Comparison of ENCODE assay signal across 1 cellular context in the genomic region with DNA sequence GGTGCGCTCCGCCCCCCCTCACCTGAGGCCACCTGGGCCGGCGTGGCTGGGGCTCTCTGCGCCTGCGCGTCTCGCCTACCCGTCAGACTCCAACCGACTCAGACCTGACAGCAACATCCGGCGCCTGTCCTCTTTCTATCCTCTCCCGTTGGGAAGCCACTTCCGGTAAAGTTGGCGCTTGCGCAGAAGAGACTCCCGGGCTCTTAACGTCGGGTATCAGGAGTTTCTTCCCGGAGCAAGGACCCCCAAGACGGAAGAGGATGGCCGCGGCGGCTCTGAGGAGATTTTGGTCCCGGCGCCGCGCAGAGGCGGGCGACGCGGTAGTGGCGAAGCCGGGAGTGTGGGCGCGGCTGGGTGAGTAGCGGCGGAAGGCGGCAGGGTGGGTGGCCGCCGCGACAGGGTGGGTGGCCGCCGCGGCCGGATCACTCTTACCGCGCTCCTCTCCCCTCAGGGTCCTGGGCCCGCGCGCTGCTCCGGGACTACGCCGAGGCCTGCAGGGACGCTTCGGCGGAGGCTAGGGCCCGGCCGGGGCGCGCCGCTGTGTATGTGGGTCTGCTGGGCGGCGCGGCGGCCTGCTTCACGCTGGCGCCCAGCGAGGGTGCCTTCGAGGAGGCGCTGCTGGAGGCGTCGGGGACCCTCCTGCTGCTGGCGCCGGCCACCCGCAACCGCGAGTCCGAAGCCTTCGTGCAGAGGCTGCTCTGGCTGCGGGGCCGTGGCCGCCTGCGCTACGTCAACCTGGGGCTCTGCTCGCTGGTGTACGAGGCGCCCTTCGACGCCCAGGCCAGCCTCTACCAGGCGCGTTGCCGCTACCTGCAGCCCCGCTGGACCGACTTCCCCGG.
TF ChIP-seq lines count a peak whose summit lies in the region.

A gene (plus strand): TSS at position 249 of the 839 bp plus-strand sequence. CDS start 12 bp downstream, at position 261.
A gene (minus strand): TSS at position 77 of the 839 bp plus-strand sequence. CDS start 229 bp downstream, outside the sequence.

TF ChIP-seq in HepG2, 621 proteins besides CTCF, POLR2A, EP300 and RAD21 (continued from another document and continues in another):
- TF ChIP-seq, protein P1, sequence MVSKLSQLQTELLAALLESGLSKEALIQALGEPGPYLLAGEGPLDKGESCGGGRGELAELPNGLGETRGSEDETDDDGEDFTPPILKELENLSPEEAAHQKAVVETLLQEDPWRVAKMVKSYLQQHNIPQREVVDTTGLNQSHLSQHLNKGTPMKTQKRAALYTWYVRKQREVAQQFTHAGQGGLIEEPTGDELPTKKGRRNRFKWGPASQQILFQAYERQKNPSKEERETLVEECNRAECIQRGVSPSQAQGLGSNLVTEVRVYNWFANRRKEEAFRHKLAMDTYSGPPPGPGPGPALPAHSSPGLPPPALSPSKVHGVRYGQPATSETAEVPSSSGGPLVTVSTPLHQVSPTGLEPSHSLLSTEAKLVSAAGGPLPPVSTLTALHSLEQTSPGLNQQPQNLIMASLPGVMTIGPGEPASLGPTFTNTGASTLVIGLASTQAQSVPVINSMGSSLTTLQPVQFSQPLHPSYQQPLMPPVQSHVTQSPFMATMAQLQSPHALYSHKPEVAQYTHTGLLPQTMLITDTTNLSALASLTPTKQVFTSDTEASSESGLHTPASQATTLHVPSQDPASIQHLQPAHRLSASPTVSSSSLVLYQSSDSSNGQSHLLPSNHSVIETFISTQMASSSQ (IDR thresholded peaks at IDR 0.05; ENCODE audit: low read depth) = no peak
- TF ChIP-seq, protein P1 (CRISPR knock-in tag; IDR thresholded peaks at IDR 0.05; ENCODE audit: borderline replicate concordance) = peak; percentile 45; the same call in 1 of the 2 replicates
- TF ChIP-seq HOXA7 (CRISPR knock-in tag; IDR thresholded peaks at IDR 0.05) = no peak
- peak; percentile 44; the same call in 1 of the 2 replicates for TF ChIP-seq ZNF749 (CRISPR knock-in tag; IDR thresholded peaks at IDR 0.05; ENCODE audit: borderline replicate concordance)
- no peak for TF ChIP-seq NFIB (CRISPR knock-in tag; IDR thresholded peaks at IDR 0.05; ENCODE audit: borderline replicate concordance)
- 0 out of 2 replicates have a peak, but pooled peaks have one; percentile 23 for TF ChIP-seq ZBTB3 (CRISPR knock-in tag; IDR thresholded peaks at IDR 0.05; ENCODE audit: borderline replicate concordance, low read depth)
- TF ChIP-seq ARNTL (CRISPR knock-in tag; IDR thresholded peaks at IDR 0.05) = no peak
- TF ChIP-seq ZKSCAN8 (CRISPR knock-in tag; IDR thresholded peaks at IDR 0.05; ENCODE audit: borderline replicate concordance) = peak; percentile 69; the same call in 1 of the 2 replicates
- TF ChIP-seq IRX3 (CRISPR knock-in tag; IDR thresholded peaks at IDR 0.05; ENCODE audit: borderline replicate concordance, low read depth) = peak; percentile 41; the same call in 1 of the 2 replicates
- TF ChIP-seq, protein P2, sequence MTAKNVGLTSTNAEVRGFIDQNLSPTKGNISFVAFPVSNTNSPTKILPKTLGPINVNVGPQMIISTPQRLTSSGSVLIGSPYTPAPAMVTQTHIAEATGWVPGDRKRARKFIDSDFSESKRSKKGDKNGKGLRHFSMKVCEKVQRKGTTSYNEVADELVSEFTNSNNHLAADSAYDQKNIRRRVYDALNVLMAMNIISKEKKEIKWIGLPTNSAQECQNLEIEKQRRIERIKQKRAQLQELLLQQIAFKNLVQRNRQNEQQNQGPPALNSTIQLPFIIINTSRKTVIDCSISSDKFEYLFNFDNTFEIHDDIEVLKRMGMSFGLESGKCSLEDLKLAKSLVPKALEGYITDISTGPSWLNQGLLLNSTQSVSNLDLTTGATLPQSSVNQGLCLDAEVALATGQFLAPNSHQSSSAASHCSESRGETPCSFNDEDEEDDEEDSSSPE (CRISPR knock-in tag; IDR thresholded peaks at IDR 0.05) = peak; percentile 61
- TF ChIP-seq ZNF75D (CRISPR knock-in tag; IDR thresholded peaks at IDR 0.05; ENCODE audit: borderline replicate concordance) = no peak
- TF ChIP-seq, protein P3, sequence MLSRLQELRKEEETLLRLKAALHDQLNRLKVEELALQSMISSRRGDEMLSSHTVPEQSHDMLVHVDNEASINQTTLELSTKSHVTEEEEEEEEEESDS (CRISPR knock-in tag; IDR thresholded peaks at IDR 0.05; ENCODE audit: borderline replicate concordance) = no peak
- 0 out of 2 replicates have a peak, but pooled peaks have one; percentile 36 for TF ChIP-seq ZNF83 (CRISPR knock-in tag; IDR thresholded peaks at IDR 0.05; ENCODE audit: borderline replicate concordance)
- TF ChIP-seq CENPT (CRISPR knock-in tag; IDR thresholded peaks at IDR 0.05; ENCODE audit: low read depth) = no peak
- TF ChIP-seq ARNT (IDR thresholded peaks at IDR 0.05) = no peak
- TF ChIP-seq ZNF343 (CRISPR knock-in tag; IDR thresholded peaks at IDR 0.05) = peak; percentile 88
- TF ChIP-seq TCF7L2 (IDR thresholded peaks at IDR 0.05; ENCODE audit: low read depth, low read length) = no peak
- TF ChIP-seq ZNF790 (CRISPR knock-in tag; IDR thresholded peaks at IDR 0.05; ENCODE audit: borderline replicate concordance) = no peak
- TF ChIP-seq, protein P4, sequence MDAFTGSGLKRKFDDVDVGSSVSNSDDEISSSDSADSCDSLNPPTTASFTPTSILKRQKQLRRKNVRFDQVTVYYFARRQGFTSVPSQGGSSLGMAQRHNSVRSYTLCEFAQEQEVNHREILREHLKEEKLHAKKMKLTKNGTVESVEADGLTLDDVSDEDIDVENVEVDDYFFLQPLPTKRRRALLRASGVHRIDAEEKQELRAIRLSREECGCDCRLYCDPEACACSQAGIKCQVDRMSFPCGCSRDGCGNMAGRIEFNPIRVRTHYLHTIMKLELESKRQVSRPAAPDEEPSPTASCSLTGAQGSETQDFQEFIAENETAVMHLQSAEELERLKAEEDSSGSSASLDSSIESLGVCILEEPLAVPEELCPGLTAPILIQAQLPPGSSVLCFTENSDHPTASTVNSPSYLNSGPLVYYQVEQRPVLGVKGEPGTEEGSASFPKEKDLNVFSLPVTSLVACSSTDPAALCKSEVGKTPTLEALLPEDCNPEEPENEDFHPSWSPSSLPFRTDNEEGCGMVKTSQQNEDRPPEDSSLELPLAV (CRISPR knock-in tag; conservative IDR thresholded peaks at IDR 0.05; ENCODE audit: low read depth) = no peak
- TF ChIP-seq, protein P5, sequence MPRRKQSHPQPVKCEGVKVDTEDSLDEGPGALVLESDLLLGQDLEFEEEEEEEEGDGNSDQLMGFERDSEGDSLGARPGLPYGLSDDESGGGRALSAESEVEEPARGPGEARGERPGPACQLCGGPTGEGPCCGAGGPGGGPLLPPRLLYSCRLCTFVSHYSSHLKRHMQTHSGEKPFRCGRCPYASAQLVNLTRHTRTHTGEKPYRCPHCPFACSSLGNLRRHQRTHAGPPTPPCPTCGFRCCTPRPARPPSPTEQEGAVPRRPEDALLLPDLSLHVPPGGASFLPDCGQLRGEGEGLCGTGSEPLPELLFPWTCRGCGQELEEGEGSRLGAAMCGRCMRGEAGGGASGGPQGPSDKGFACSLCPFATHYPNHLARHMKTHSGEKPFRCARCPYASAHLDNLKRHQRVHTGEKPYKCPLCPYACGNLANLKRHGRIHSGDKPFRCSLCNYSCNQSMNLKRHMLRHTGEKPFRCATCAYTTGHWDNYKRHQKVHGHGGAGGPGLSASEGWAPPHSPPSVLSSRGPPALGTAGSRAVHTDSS (CRISPR knock-in tag; conservative IDR thresholded peaks at IDR 0.05) = no peak
- TF ChIP-seq, protein P6, sequence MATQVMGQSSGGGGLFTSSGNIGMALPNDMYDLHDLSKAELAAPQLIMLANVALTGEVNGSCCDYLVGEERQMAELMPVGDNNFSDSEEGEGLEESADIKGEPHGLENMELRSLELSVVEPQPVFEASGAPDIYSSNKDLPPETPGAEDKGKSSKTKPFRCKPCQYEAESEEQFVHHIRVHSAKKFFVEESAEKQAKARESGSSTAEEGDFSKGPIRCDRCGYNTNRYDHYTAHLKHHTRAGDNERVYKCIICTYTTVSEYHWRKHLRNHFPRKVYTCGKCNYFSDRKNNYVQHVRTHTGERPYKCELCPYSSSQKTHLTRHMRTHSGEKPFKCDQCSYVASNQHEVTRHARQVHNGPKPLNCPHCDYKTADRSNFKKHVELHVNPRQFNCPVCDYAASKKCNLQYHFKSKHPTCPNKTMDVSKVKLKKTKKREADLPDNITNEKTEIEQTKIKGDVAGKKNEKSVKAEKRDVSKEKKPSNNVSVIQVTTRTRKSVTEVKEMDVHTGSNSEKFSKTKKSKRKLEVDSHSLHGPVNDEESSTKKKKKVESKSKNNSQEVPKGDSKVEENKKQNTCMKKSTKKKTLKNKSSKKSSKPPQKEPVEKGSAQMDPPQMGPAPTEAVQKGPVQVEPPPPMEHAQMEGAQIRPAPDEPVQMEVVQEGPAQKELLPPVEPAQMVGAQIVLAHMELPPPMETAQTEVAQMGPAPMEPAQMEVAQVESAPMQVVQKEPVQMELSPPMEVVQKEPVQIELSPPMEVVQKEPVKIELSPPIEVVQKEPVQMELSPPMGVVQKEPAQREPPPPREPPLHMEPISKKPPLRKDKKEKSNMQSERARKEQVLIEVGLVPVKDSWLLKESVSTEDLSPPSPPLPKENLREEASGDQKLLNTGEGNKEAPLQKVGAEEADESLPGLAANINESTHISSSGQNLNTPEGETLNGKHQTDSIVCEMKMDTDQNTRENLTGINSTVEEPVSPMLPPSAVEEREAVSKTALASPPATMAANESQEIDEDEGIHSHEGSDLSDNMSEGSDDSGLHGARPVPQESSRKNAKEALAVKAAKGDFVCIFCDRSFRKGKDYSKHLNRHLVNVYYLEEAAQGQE (IDR thresholded peaks at IDR 0.05; ENCODE audit: borderline replicate concordance in 1 of 2, low read depth in 1 of 2, low read length in 2 of 2) = peak in 1 of 2 experiments; percentile 53; a peak in 1 of 4 replicates
- no peak; the same call in 1 of the 2 replicates for TF ChIP-seq JDP2 (CRISPR knock-in tag; IDR thresholded peaks at IDR 0.05; ENCODE audit: borderline replicate concordance)
- TF ChIP-seq HNF4A (CRISPR knock-in tag; IDR thresholded peaks at IDR 0.05) = peak; percentile 31; the same call in 1 of the 2 replicates
- TF ChIP-seq, protein P7, sequence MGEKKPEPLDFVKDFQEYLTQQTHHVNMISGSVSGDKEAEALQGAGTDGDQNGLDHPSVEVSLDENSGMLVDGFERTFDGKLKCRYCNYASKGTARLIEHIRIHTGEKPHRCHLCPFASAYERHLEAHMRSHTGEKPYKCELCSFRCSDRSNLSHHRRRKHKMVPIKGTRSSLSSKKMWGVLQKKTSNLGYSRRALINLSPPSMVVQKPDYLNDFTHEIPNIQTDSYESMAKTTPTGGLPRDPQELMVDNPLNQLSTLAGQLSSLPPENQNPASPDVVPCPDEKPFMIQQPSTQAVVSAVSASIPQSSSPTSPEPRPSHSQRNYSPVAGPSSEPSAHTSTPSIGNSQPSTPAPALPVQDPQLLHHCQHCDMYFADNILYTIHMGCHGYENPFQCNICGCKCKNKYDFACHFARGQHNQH (CRISPR knock-in tag; IDR thresholded peaks at IDR 0.05) = peak; percentile 89
- TF ChIP-seq, protein P8, sequence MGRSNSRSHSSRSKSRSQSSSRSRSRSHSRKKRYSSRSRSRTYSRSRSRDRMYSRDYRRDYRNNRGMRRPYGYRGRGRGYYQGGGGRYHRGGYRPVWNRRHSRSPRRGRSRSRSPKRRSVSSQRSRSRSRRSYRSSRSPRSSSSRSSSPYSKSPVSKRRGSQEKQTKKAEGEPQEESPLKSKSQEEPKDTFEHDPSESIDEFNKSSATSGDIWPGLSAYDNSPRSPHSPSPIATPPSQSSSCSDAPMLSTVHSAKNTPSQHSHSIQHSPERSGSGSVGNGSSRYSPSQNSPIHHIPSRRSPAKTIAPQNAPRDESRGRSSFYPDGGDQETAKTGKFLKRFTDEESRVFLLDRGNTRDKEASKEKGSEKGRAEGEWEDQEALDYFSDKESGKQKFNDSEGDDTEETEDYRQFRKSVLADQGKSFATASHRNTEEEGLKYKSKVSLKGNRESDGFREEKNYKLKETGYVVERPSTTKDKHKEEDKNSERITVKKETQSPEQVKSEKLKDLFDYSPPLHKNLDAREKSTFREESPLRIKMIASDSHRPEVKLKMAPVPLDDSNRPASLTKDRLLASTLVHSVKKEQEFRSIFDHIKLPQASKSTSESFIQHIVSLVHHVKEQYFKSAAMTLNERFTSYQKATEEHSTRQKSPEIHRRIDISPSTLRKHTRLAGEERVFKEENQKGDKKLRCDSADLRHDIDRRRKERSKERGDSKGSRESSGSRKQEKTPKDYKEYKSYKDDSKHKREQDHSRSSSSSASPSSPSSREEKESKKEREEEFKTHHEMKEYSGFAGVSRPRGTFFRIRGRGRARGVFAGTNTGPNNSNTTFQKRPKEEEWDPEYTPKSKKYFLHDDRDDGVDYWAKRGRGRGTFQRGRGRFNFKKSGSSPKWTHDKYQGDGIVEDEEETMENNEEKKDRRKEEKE (IDR thresholded peaks at IDR 0.05) = no peak
- TF ChIP-seq ZNF225 (CRISPR knock-in tag; IDR thresholded peaks at IDR 0.05) = no peak
- TF ChIP-seq ZNF629 (CRISPR knock-in tag; conservative IDR thresholded peaks at IDR 0.05) = no peak
- TF ChIP-seq AKAP8 (CRISPR knock-in tag; IDR thresholded peaks at IDR 0.05) = peak; percentile 54; the same call in 1 of the 2 replicates
- TF ChIP-seq, protein P9, sequence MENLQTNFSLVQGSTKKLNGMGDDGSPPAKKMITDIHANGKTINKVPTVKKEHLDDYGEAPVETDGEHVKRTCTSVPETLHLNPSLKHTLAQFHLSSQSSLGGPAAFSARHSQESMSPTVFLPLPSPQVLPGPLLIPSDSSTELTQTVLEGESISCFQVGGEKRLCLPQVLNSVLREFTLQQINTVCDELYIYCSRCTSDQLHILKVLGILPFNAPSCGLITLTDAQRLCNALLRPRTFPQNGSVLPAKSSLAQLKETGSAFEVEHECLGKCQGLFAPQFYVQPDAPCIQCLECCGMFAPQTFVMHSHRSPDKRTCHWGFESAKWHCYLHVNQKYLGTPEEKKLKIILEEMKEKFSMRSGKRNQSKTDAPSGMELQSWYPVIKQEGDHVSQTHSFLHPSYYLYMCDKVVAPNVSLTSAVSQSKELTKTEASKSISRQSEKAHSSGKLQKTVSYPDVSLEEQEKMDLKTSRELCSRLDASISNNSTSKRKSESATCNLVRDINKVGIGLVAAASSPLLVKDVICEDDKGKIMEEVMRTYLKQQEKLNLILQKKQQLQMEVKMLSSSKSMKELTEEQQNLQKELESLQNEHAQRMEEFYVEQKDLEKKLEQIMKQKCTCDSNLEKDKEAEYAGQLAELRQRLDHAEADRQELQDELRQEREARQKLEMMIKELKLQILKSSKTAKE (CRISPR knock-in tag; IDR thresholded peaks at IDR 0.05; ENCODE audit: borderline replicate concordance) = no peak
- TF ChIP-seq, protein P10, sequence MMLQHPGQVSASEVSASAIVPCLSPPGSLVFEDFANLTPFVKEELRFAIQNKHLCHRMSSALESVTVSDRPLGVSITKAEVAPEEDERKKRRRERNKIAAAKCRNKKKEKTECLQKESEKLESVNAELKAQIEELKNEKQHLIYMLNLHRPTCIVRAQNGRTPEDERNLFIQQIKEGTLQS (CRISPR knock-in tag; IDR thresholded peaks at IDR 0.05) = peak; percentile 27
- TF ChIP-seq POLR2AphosphoS5 (IDR thresholded peaks at IDR 0.05; ENCODE audit: low read depth, low read length) = peak; percentile 77
- TF ChIP-seq HDAC1 (CRISPR knock-in tag; IDR thresholded peaks at IDR 0.05) = peak; percentile 87
- TF ChIP-seq POGZ (CRISPR knock-in tag; IDR thresholded peaks at IDR 0.05) = peak; percentile 80
- TF ChIP-seq DNMT3B (CRISPR knock-in tag; conservative IDR thresholded peaks at IDR 0.05) = peak; percentile 76; the same call in 1 of the 2 replicates
